ENCODE assay signal across 37 cellular contexts in the genomic region with DNA sequence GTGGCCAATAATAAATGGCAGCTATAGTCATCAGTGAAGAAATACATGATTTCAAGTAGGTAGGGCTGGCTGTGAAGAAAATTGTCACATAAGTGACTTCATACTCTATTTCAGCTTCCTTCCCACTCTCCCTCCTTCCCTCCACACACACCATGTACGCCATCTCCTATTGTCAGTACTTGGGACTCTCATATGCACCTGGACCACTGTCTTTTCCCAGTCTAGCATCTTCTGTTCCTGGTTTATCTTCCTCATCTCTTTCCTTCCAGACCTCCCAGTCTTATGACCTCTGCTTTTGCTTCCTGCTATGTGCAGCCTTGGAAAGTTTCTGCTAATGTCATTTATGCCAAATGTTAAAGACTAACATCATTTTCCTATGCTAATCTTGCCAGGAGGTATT. TPM values are rescaled to one million over a fixed set of nuclear protein-coding genes. Genes with fewer than 3 reads are reported as not detected.
DNase-seq lines count a peak whose midpoint lies in the region; ATAC-seq, FAIRE-seq and TF ChIP-seq lines count a peak whose summit lies in the region.
"Had no signal": no experiment of that assay in that cellular context is flagged by ENCODE, and none has a peak within 500 bp of the region (broad histone marks: within the 10 kb centered on the region; RNA-seq: fewer than 3 reads in every experiment).

No MANE protein-coding gene starts in this region.

- no peaks in the 10 kb centered on the region for H3K4me1 Mint-ChIP-seq in T-helper 17 cell
- no peaks in the 10 kb centered on the region for H3K4me1 Mint-ChIP-seq in GM23338
- H3K4me1 Mint-ChIP-seq in activated CD4-positive, alpha-beta T cell treated with anti-CD3 and anti-CD28 coated beads, Interleukin-2, amount 10 ng/mL, durations not matched to agents 24 days and 14 days: no peaks in the 10 kb centered on the region
- H3K4me1 Mint-ChIP-seq: B cell; CD14-positive monocyte; CD4-positive, alpha-beta memory T cell; CD8-positive, alpha-beta memory T cell had no signal

- in situ Hi-C loops in HepG2 (cut with HindIII; ENCODE audit: extremely low pct_ligation_motif_present, low pct_unique_long_range_greater_than_20kb) (no loop called here), transverse colon (cut with MboI; ENCODE audit: low pct_ligation_motif_present in 1 of 4, low pct_unique_long_range_greater_than_20kb in 1 of 4, low sequenced_read_pairs in 3 of 4) (no loop called here)

- peaks cover 17 to 50% of the 10 kb centered on the region in 2 experiments for H3K36me3 ChIP-seq in HepG2 (replicated peaks in 1 of 2; ENCODE audit: control insufficient read depth in 1 of 2, insufficient read depth in 2 of 2, low read length in 2 of 2)
- H3K36me3 ChIP-seq in GM23338 (ENCODE audit: insufficient read depth): no peaks in the 10 kb centered on the region
- peaks cover 0 to 10% (median under 1%) of the 10 kb centered on the region in 4 donors for H3K36me3 ChIP-seq in transverse colon
- H3K36me3 ChIP-seq: BE2C, BLaER1 had no signal

- FAIRE-seq in HepG2 (lab: Jason Lieb, UNC): no peak
- FAIRE-seq: A204.1, A549, D721Med had no signal

- H3K36me3 Mint-ChIP-seq in T-helper 17 cell (ENCODE audit: low read depth) (no peaks in the 10 kb centered on the region), GM23338 (ENCODE audit: low read depth) (no peaks in the 10 kb centered on the region)
- H3K36me3 Mint-ChIP-seq in activated CD4-positive, alpha-beta T cell treated with anti-CD3 and anti-CD28 coated beads, Interleukin-2, amount 10 ng/mL, durations not matched to agents 24 days and 14 days (ENCODE audit: low read depth): no peaks in the 10 kb centered on the region
- H3K36me3 Mint-ChIP-seq: CD4-positive, alpha-beta memory T cell; CD4-positive, CD25-positive, alpha-beta regulatory T cell; CD8-positive, alpha-beta memory T cell; CD8-positive, alpha-beta T cell had no signal

- no peaks in the 10 kb centered on the region for H3K9me2 ChIP-seq in GM23338 (ENCODE audit: insufficient read depth)

- 0 out of 2 replicates have a peak, but pooled peaks cover 6% of the 10 kb centered on the region for H4K20me1 ChIP-seq in HepG2 (ENCODE audit: insufficient read depth, low read length)
- no peaks in the 10 kb centered on the region for H4K20me1 ChIP-seq in GM23338 (replicated peaks; ENCODE audit: insufficient read depth)
- H4K20me1 ChIP-seq: BLaER1 had no signal

- no peaks in the 10 kb centered on the region for H3F3A ChIP-seq in GM23338 (replicated peaks; ENCODE audit: low read depth)

- H3K27me3 Mint-ChIP-seq in T-helper 17 cell (no peaks in the 10 kb centered on the region), GM23338 (ENCODE audit: insufficient read depth, low read depth, poor library complexity) (peaks cover 1% of the 10 kb centered on the region)
- no peaks in the 10 kb centered on the region for H3K27me3 Mint-ChIP-seq in activated CD4-positive, alpha-beta T cell treated with anti-CD3 and anti-CD28 coated beads, Interleukin-2, amount 10 ng/mL, durations not matched to agents 24 days and 14 days
- H3K27me3 Mint-ChIP-seq: B cell; CD4-positive, alpha-beta memory T cell; CD4-positive, alpha-beta T cell; CD4-positive, CD25-positive, alpha-beta regulatory T cell; CD8-positive, alpha-beta memory T cell had no signal

- H3K27ac ChIP-seq in HepG2 (ENCODE audit: extremely low read length, insufficient read depth, low read length) (no peak overlapping the region), GM23338 (ENCODE audit: low read depth) (no peak overlapping the region), transverse colon (no peak overlapping the region)
- H3K27ac ChIP-seq: 22Rv1; A549; BLaER1; BLaER1 treated with 17β-estradiol and CSF1 and Interleukin-3, amounts not matched to agents 10 nM and 100 nM; C4-2B had no signal

- H3K4me3 ChIP-seq in HepG2 (replicated peaks in 1 of 3; ENCODE audit: insufficient read depth in 1 of 3, low read depth in 2 of 3, low read length in 3 of 3) (no peak overlapping the region), GM23338 (no peak overlapping the region), transverse colon (no peak overlapping the region)
- H3K4me3 ChIP-seq: A549; BLaER1; BLaER1 treated with 17β-estradiol and CSF1 and Interleukin-3, amounts not matched to agents 10 nM and 100 nM had no signal

- no peak overlapping the region for H3K4me2 ChIP-seq in HepG2 (ENCODE audit: low read depth, low read length)
- H3K4me2 ChIP-seq in GM23338: no peak overlapping the region
- H3K4me2 ChIP-seq: A549; BLaER1; BLaER1 treated with 17β-estradiol and CSF1 and Interleukin-3, amounts not matched to agents 10 nM and 100 nM had no signal

- TF ChIP-seq POLR2A in HepG2 (IDR thresholded peaks at IDR 0.05; ENCODE audit: insufficient read depth in 1 of 2, low read depth in 2 of 2, low read length in 2 of 2) (no peak), transverse colon (IDR thresholded peaks at IDR 0.05) (no peak)

- BruUV-seq in HepG2 (replicated peaks; lab: Mats Ljungman, UMichigan): no TSS peak

- 95% methylated on average over 1 of the region's 1 CpG for WGBS in HepG2 (ENCODE audit: low lambda C conversion rate)
- WGBS in transverse colon (ENCODE audit: low coverage in 1 of 2), 2 donors: 86 to 91% methylated on average over 1 of the region's 1 CpG

- no peaks in the 10 kb centered on the region; the same call in 2 of the 3 replicates for H3K9me3 Mint-ChIP-seq in GM23338
- H3K9me3 Mint-ChIP-seq in activated CD4-positive, alpha-beta T cell treated with anti-CD3 and anti-CD28 coated beads, Interleukin-2, amount 10 ng/mL, durations not matched to agents 24 days and 14 days: no peaks in the 10 kb centered on the region
- H3K9me3 Mint-ChIP-seq: CD4-positive, alpha-beta T cell had no signal

- POLR2A ChIA-PET in HepG2 (lab: Yijun Ruan, JAX): interaction anchor here (1.1 to 1.2 kb wide), 2 partner anchors 34 to 35 kb away, joined by 3 read pairs; a partner anchor contains a TSS

- H2AFZ ChIP-seq in HepG2 (ENCODE audit: low read length) (no peak overlapping the region), GM23338 (no peak overlapping the region)

- no peak for TF ChIP-seq EP300 in HepG2 (IDR thresholded peaks at IDR 0.05; ENCODE audit: low read depth in 2 of 2, low read length in 2 of 2)
- no peak for TF ChIP-seq EP300 in HepG2 (CRISPR knock-in tag; IDR thresholded peaks at IDR 0.05; ENCODE audit: borderline replicate concordance)
- no peak for TF ChIP-seq EP300 in transverse colon (IDR thresholded peaks at IDR 0.05; ENCODE audit: low read depth)

- no peaks in the 10 kb centered on the region for H3K9me3 ChIP-seq in T-helper 17 cell (ENCODE audit: control insufficient read depth, low read length, poor library complexity, severe bottlenecking)
- H3K9me3 ChIP-seq in HepG2 (ENCODE audit: low read length): peaks cover 19% of the 10 kb centered on the region
- no peaks in the 10 kb centered on the region for H3K9me3 ChIP-seq in transverse colon
- H3K9me3 ChIP-seq: BE2C, BLaER1 had no signal

- DNase-seq in NCI-H526 (lab: John Stamatoyannopoulos, UW) (peak; percentile 36 to 37), NCI-H526 treated with DMSO at 0.1 percent for 48 hours (lab: John Stamatoyannopoulos, UW) (peak; percentile 22), T-helper 17 cell (no peak), HepG2 (ENCODE audit: low spot score) (no peak), hypothalamus (lab: John Stamatoyannopoulos, UW) (no peak), GM23338 (ENCODE audit: low spot score) (no peak), transverse colon (no peak)
- no peak for DNase-seq in activated CD4-positive, alpha-beta T cell treated with anti-CD3 and anti-CD28 coated beads, Interleukin-2, amount 10 ng/mL, durations not matched to agents 24 days and 14 days
- DNase-seq: 8988T; ACHN; AML-193; BE2C; C1 segment of cervical spinal cord; Caco-2; Calu3; CD4-positive, alpha-beta memory T cell; CD4-positive, alpha-beta T cell; CD4-positive, CD25-positive, alpha-beta regulatory T cell; CD8-positive, alpha-beta memory T cell; CD8-positive, alpha-beta T cell; COR-L47; DMS 273 treated with DMSO at 0.1 percent for 48 hours; DMS153; DMS53; DMS79; DMS79 treated with DMSO at 0.1 percent for 48 hours; DND-41; EL had no signal

- H3K27ac Mint-ChIP-seq in T-helper 17 cell (no peak overlapping the region), GM23338 (no peak overlapping the region)
- H3K27ac Mint-ChIP-seq in activated CD4-positive, alpha-beta T cell treated with anti-CD3 and anti-CD28 coated beads, Interleukin-2, amount 10 ng/mL, durations not matched to agents 24 days and 14 days: no peak overlapping the region
- H3K27ac Mint-ChIP-seq: B cell; CD4-positive, alpha-beta memory T cell; CD4-positive, alpha-beta T cell; CD8-positive, alpha-beta memory T cell; CD8-positive, alpha-beta T cell had no signal

- H3K9ac ChIP-seq in HepG2 (ENCODE audit: insufficient read depth, low read depth, low read length): no peak overlapping the region
- H3K9ac ChIP-seq: BLaER1; BLaER1 treated with 17β-estradiol and CSF1 and Interleukin-3, amounts not matched to agents 10 nM and 100 nM had no signal

- ATAC-seq in T-helper 17 cell (no peak), HepG2 (peak; percentile 38), GM23338 (no peak)
- ATAC-seq: A549; CD8-positive, alpha-beta T cell had no signal

- H3K4me1 ChIP-seq in HepG2 (ENCODE audit: insufficient read depth, low read length) (no peaks in the 10 kb centered on the region), GM23338 (ENCODE audit: insufficient read depth) (no peaks in the 10 kb centered on the region), transverse colon (no peaks in the 10 kb centered on the region)
- H3K4me1 ChIP-seq: A549, BE2C, BLaER1, Caco-2 had no signal

- CTCF ChIA-PET in HepG2 (lab: Yijun Ruan, JAX; ENCODE audit: low intra/inter-chr PET ratio, low total read pairs): interaction anchor here (1.1 kb wide), 1 partner anchor 89 kb away, joined by 3 read pairs; no protein-coding TSS in a partner anchor

- H3K79me2 ChIP-seq in HepG2 (ENCODE audit: insufficient read depth, low read length) (peaks cover 6% of the 10 kb centered on the region), GM23338 (replicated peaks; ENCODE audit: insufficient read depth) (no peaks in the 10 kb centered on the region)

- TF ChIP-seq CTCF in HepG2 (CRISPR knock-in tag; IDR thresholded peaks at IDR 0.05): no peak
- TF ChIP-seq CTCF in GM23338 (conservative IDR thresholded peaks at IDR 0.05; ENCODE audit: low read depth in 2 of 2): no peak
- TF ChIP-seq CTCF in transverse colon (IDR thresholded peaks at IDR 0.05): no peak

- H3K27me3 ChIP-seq in HepG2 (ENCODE audit: control insufficient read depth in 1 of 2, insufficient read depth in 2 of 2, low read length in 2 of 2): no peaks in the 10 kb centered on the region
- H3K27me3 ChIP-seq in GM23338 (ENCODE audit: insufficient read depth): no peaks in the 10 kb centered on the region
- no peaks in the 10 kb centered on the region for H3K27me3 ChIP-seq in transverse colon
- H3K27me3 ChIP-seq: BE2C; BLaER1; BLaER1 treated with 17β-estradiol and CSF1 and Interleukin-3, amounts not matched to agents 10 nM and 100 nM had no signal

- TF ChIP-seq RAD21 in HepG2 (CRISPR knock-in tag; IDR thresholded peaks at IDR 0.05): no peak

- H3K4me3 Mint-ChIP-seq in T-helper 17 cell (peak overlapping the region; percentile 3), GM23338 (no peak overlapping the region)
- H3K4me3 Mint-ChIP-seq in activated CD4-positive, alpha-beta T cell treated with anti-CD3 and anti-CD28 coated beads, Interleukin-2, amount 10 ng/mL, durations not matched to agents 24 days and 14 days: no peak overlapping the region
- H3K4me3 Mint-ChIP-seq: B cell; CD14-positive monocyte; CD4-positive, alpha-beta memory T cell; CD4-positive, alpha-beta T cell; CD4-positive, CD25-positive, alpha-beta regulatory T cell; CD8-positive, alpha-beta memory T cell; CD8-positive, alpha-beta T cell had no signal

- intact Hi-C loops in HepG2 (cut with micrococcal nuclease; ENCODE audit: unreplicated experiment): no loop called here
- intact Hi-C loops in transverse colon (cut with DNase I; ENCODE audit: low total_unique reads): no loop called here
- intact Hi-C loops in activated CD4-positive, alpha-beta T cell treated with anti-CD3 and anti-CD28 coated beads, Interleukin-2, amount 10 ng/mL, durations not matched to agents 24 days and 14 days (cut with micrococcal nuclease): no loop called here

RNA-seq across cellular contexts. Expression of a gene that starts 35.0 kb away (rescaled TPM):
- under 1 TPM; 0.47 to 0.60 TPM for total RNA-seq in T-helper 17 cell
- 309 and 372 TPM in 2 replicates for total RNA-seq in HepG2 (2016; rRNA removed; fragmentation: Illumina TruSeq; extraction: Trizol)
- 103 and 116 TPM in 2 replicates for total RNA-seq in HepG2 (2016; cell fraction: cytosol; rRNA removed; fragmentation: Illumina TruSeq; extraction: Trizol; ENCODE audit: low read depth)
- total RNA-seq in HepG2 (2016; cell fraction: insoluble cytoplasmic fraction; rRNA removed; fragmentation: Illumina TruSeq; extraction: Trizol): 312 and 373 TPM in 2 replicates
- total RNA-seq in HepG2 (2016; cell fraction: membrane; rRNA removed; fragmentation: Illumina TruSeq; extraction: Trizol): 157 and 177 TPM in 2 replicates
- total RNA-seq in HepG2 (2016; cell fraction: nucleus; rRNA removed; fragmentation: Illumina TruSeq; extraction: Trizol): 234 and 240 TPM in 2 replicates
- polyA plus RNA-seq in HepG2 (2011; rRNA removed): 259 and 279 TPM in 2 replicates
- polyA plus RNA-seq in HepG2 (2011; cell fraction: cytosol; rRNA removed): 170 and 271 TPM in 2 replicates
- polyA plus RNA-seq in HepG2 (2011; cell fraction: nucleus; rRNA removed): 129 and 171 TPM in 2 replicates
- polyA plus RNA-seq in HepG2 (2012): 561 and 648 TPM in 2 replicates
- 80.3 and 85.6 TPM in 2 replicates for polyA plus RNA-seq in HepG2 (2016; cell fraction: cytosol; fragmentation: Illumina TruSeq; extraction: Trizol; ENCODE audit: low read depth)
- polyA plus RNA-seq in HepG2 (2016; cell fraction: insoluble cytoplasmic fraction; fragmentation: Illumina TruSeq; extraction: Trizol; ENCODE audit: low read depth): 297 and 326 TPM in 2 replicates
- 111 and 113 TPM in 2 replicates for polyA plus RNA-seq in HepG2 (2016; cell fraction: membrane; fragmentation: Illumina TruSeq; extraction: Trizol; ENCODE audit: low read depth)
- polyA plus RNA-seq in HepG2 (2016; cell fraction: nucleus; fragmentation: Illumina TruSeq; extraction: Trizol; ENCODE audit: insufficient read depth, low read depth): 221 and 224 TPM in 2 replicates
- 14.7 and 77.3 TPM in 2 replicates for polyA minus RNA-seq in HepG2 (2011; rRNA and poly(A)+ RNA removed; ENCODE audit: low replicate concordance)
- 111 and 128 TPM in 2 replicates for polyA minus RNA-seq in HepG2 (2011; cell fraction: cytosol; rRNA and poly(A)+ RNA removed)
- polyA minus RNA-seq in HepG2 (2011; cell fraction: nucleus; rRNA and poly(A)+ RNA removed): 529 and 697 TPM in 2 replicates
- total RNA-seq in GM23338 (2014; rRNA removed; shearing (Covaris generic)): 3.4 and 5.7 TPM in 2 replicates
- polyA plus RNA-seq in GM23338 (2016; fragmentation: Nextera tagmentation; extraction: Ambion mirVana): 3.1 and 3.3 TPM in 2 replicates
- 10 to 100 TPM; 36.3 to 64.9 (median 48.4) TPM for total RNA-seq in transverse colon
- total RNA-seq in activated CD4-positive, alpha-beta T cell treated with anti-CD3 and anti-CD28 coated beads, Interleukin-2, amount 10 ng/mL, durations not matched to agents 24 days and 14 days: not detected in 2 replicates
- total RNA-seq: B cell; CD4-positive, CD25-positive, alpha-beta regulatory T cell; CD8-positive, alpha-beta T cell had no signal
- polyA plus RNA-seq: CD4-positive, alpha-beta memory T cell; CD4-positive, CD25-positive, alpha-beta regulatory T cell; CD8-positive, alpha-beta memory T cell had no signal

Comparison
In these comparisons a context has a peak if more than half of its experiments do, and no peak if none do; other contexts are left out.
1. DNase-seq: peak in NCI-H526 (2 of 2) and NCI-H526 treated with DMSO at 0.1 percent for 48 hours (single experiment); none in T-helper 17 cell (0 of 3), HepG2 (single experiment), hypothalamus (0 of 51), GM23338 (single experiment), transverse colon (single experiment) and activated CD4-positive, alpha-beta T cell treated with anti-CD3 and anti-CD28 coated beads, Interleukin-2, amount 10 ng/mL, durations not matched to agents 24 days and 14 days (single experiment).